ENCODE assay signal across 24 cellular contexts in genomic region chr19:32012206-32012605, GRCh38.
DNase-seq lines count a peak whose midpoint lies in the region; ATAC-seq and TF ChIP-seq lines count a peak whose summit lies in the region.
"Had no signal": no experiment of that assay in that cellular context is flagged by ENCODE, and none has a peak within 500 bp of the region (broad histone marks: within the 10 kb centered on the region; RNA-seq: fewer than 3 reads in every experiment).

No MANE protein-coding gene starts in this region.

- no peak overlapping the region for H3K4me3 ChIP-seq in vagina
- H3K4me3 ChIP-seq: K562, MG63, PC-9, SJCRH30 had no signal

- no peak overlapping the region for H3K27ac ChIP-seq in vagina
- H3K27ac ChIP-seq: 22Rv1, C4-2B, PC-9, SJCRH30 had no signal

- no peak for TF ChIP-seq CTCF in vagina (IDR thresholded peaks at IDR 0.05)

- no peak for TF ChIP-seq POLR2A in vagina (IDR thresholded peaks at IDR 0.05)

- no peaks in the 10 kb centered on the region for H3K36me3 ChIP-seq in vagina
- H3K36me3 ChIP-seq: MG63, SJCRH30 had no signal

- H3K9me3 ChIP-seq in vagina, result no peaks in the 10 kb centered on the region
- H3K9me3 ChIP-seq: SJCRH30 had no signal

- H3K4me1 ChIP-seq in vagina, result no peaks in the 10 kb centered on the region
- H3K4me1 ChIP-seq: SJCRH30 had no signal

- ATAC-seq in left colon, result peak; percentile 41
- ATAC-seq: CD8-positive, alpha-beta T cell; K562; Right ventricle myocardium inferior had no signal

- DNase-seq in DMS79 treated with DMSO at 0.1 percent for 48 hours (lab: John Stamatoyannopoulos, UW) (peak; percentile 11), DMS79 (lab: John Stamatoyannopoulos, UW) (no peak), left colon (no peak), retina (peak; percentile 20), vagina (ENCODE audit: extremely low spot score in 2 of 2) (peak; percentile 65 to 70), medulla oblongata (ENCODE audit: extremely low spot score) (no peak), superior temporal gyrus (ENCODE audit: extremely low spot score) (no peak), NCI-H1105 treated with DMSO at 0.1 percent for 48 hours (lab: John Stamatoyannopoulos, UW) (no peak)
- DNase-seq: CD8-positive, alpha-beta T cell; DMS 273 treated with DMSO at 0.1 percent for 48 hours; DND-41; H7; Kasumi-1; MG63; NCI-H2029; NCI-H446; NCI-H524 treated with DMSO at 0.1 percent for 48 hours; NCI-H774; PC-9; SJCRH30 had no signal

- H3K27me3 ChIP-seq in vagina, result no peaks in the 10 kb centered on the region
- H3K27me3 ChIP-seq: MG63, SJCRH30 had no signal

- intact Hi-C loops in left colon (cut with DNase I, micrococcal nuclease) (no loop called here), vagina (cut with DNase I) (no loop called here)

Comparison
In these comparisons a context has a peak if more than half of its experiments do, and no peak if none do; other contexts are left out.
1. DNase-seq: peak in DMS79 treated with DMSO at 0.1 percent for 48 hours (single experiment), retina (single experiment) and vagina (2 of 2); none in DMS79 (single experiment), left colon (0 of 2), medulla oblongata (single experiment), superior temporal gyrus (single experiment) and NCI-H1105 treated with DMSO at 0.1 percent for 48 hours (single experiment).